ENCODE assay signal across 8 cellular contexts in the genomic region with DNA sequence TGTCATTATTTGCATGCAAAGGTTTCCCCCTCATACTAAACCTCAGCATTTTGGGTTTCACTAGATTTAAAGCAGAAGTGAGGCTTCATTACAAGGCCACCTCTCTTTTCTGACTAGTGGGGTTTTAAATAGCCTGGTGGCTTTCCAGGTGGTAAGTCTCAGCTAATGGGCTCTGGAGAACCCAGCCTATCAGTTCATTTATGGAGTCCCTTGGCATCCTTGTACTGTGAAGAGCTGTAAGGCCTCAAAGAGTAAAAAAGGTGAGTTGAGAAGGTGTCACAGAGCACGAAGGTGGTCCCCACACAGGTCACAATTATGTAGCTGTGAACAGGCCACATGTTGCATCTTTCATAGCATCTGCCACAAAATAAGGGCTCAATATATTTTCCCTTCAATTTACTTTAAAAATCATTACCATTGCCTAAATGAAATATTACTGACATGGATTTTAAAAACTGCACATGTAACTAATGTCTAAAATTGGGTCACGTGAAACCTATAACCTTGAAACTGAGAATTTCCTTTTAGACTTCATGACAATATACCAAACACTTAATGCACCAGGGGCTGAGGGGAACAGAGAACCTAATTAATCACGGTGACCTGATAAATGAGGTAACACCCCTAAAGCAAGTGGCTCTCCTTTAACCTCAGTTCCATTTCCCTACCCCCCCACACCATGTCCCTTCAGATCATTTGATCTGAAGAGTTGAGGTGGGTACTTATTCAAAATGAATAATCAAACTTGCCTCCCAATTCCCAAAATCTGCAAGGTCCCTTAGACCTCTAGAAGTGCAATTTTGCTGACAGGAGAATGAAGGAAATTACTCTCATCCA. TPM values are rescaled to one million over a fixed set of nuclear protein-coding genes. Genes with fewer than 3 reads are reported as not detected.
A peak's percentile ranks its signal among the peaks of the same experiment; 100 is the strongest.
DNase-seq lines count a peak whose midpoint lies in the region; TF ChIP-seq lines count a peak whose summit lies in the region.

No MANE protein-coding gene starts in this region.

- H3K4me1 ChIP-seq in HAP-1 (peaks cover 16% of the 10 kb centered on the region), smooth muscle cell (ENCODE audit: low read depth) (peaks cover 11% of the 10 kb centered on the region)

- in situ Hi-C loops in HAP-1 (cut with MboI; ENCODE audit: low sequenced_read_pairs), result no loop called here

- TF ChIP-seq CTCF in NB4 (IDR thresholded peaks at IDR 0.05; ENCODE audit: low read depth, low read length) (no peak), smooth muscle cell (IDR thresholded peaks at IDR 0.05; ENCODE audit: borderline replicate concordance, insufficient read depth, poor library complexity, severe bottlenecking) (no peak)

- no peak overlapping the region for H3K27ac ChIP-seq in smooth muscle cell (ENCODE audit: low read depth)

- DNase-seq in NOMO-1 treated with DMSO at 0.1 percent for 48 hours (lab: John Stamatoyannopoulos, UW; ENCODE audit: unreplicated experiment), result peak; percentile 21
- DNase-seq in NOMO-1 treated with dmso at 0.1 percent for 144 hours (lab: John Stamatoyannopoulos, UW; ENCODE audit: unreplicated experiment), result no peak
- DNase-seq in HAP-1 (ENCODE audit: low spot score in 2 of 2), result no peak
- peak; percentile 27 for DNase-seq in NB4 (ENCODE audit: low read depth)
- DNase-seq in erythroblast (lab: John Stamatoyannopoulos, UW), result peak; percentile 35 to 44
- no peak for DNase-seq in smooth muscle cell (lab: John Stamatoyannopoulos, UW; ENCODE audit: unreplicated experiment)
- no peak for DNase-seq in mesenteric fat pad (ENCODE audit: low spot score)
- DNase-seq in islet precursor cell, result no peak

- WGBS in smooth muscle cell (ENCODE audit: low lambda C conversion rate), result 76% methylated on average over 3 of the region's 3 CpGs

- H3K27me3 ChIP-seq in HAP-1 (ENCODE audit: low read depth) (no peaks in the 10 kb centered on the region), smooth muscle cell (ENCODE audit: low read depth) (no peaks in the 10 kb centered on the region)

- H3K4me3 ChIP-seq in HAP-1 (peak overlapping the region; percentile 85), NB4 (ENCODE audit: low read depth, low read length) (peak overlapping the region; percentile 92), smooth muscle cell (peak overlapping the region; percentile 100)

- H3F3A ChIP-seq in smooth muscle cell (ENCODE audit: low read depth), result no peaks in the 10 kb centered on the region

- TF ChIP-seq POLR2A in NB4 (IDR thresholded peaks at IDR 0.05; ENCODE audit: extremely low read depth, insufficient read length) (no peak), erythroblast (IDR thresholded peaks at IDR 0.05; ENCODE audit: low read length) (no peak)

- H4K20me1 ChIP-seq in smooth muscle cell (ENCODE audit: low read depth), result peaks cover 26% of the 10 kb centered on the region

- H3K9me3 ChIP-seq in HAP-1 (no peaks in the 10 kb centered on the region), smooth muscle cell (replicated peaks; ENCODE audit: low read depth) (no peaks in the 10 kb centered on the region)

- H2AFZ ChIP-seq in smooth muscle cell (ENCODE audit: low read depth), result no peak overlapping the region

- H3K36me3 ChIP-seq in HAP-1 (replicated peaks) (peaks cover 11% of the 10 kb centered on the region), smooth muscle cell (ENCODE audit: low read depth) (peaks cover 8% of the 10 kb centered on the region)

- peak overlapping the region; percentile 88 for H3K4me2 ChIP-seq in smooth muscle cell

- H3K79me2 ChIP-seq in smooth muscle cell (ENCODE audit: low read depth), result peaks cover 33% of the 10 kb centered on the region

- H3K9ac ChIP-seq in smooth muscle cell (ENCODE audit: low read depth), result peak overlapping the region; percentile 66

RNA-seq across cellular contexts. Expression of gene NGLY1, which starts 1.3 kb away (rescaled TPM):
- total RNA-seq in smooth muscle cell (28.6 and 35.8 TPM in 2 replicates), mesenteric fat pad (35.2 TPM)
- 27.4 and 29.0 TPM in 2 replicates for polyA plus RNA-seq in smooth muscle cell

RNA-seq across cellular contexts. Expression of gene OXSM, which starts 7.9 kb away (rescaled TPM):
- total RNA-seq in smooth muscle cell (6.8 and 9.9 TPM in 2 replicates), mesenteric fat pad (7.8 TPM)
- 7.3 and 9.1 TPM in 2 replicates for polyA plus RNA-seq in smooth muscle cell

Comparison
In these comparisons a context has a peak if more than half of its experiments do, and no peak if none do; other contexts are left out.
1. DNase-seq: peak in NOMO-1 treated with DMSO at 0.1 percent for 48 hours (single experiment), NB4 (single experiment) and erythroblast (2 of 2); none in NOMO-1 treated with dmso at 0.1 percent for 144 hours (single experiment), HAP-1 (0 of 2), smooth muscle cell (single experiment), mesenteric fat pad (single experiment) and islet precursor cell (single experiment).
2. Peak in every context shown above with its lines, with median percentiles within 50 percentile points of each other: H3K4me3 ChIP-seq.